ENCODE assay signal across 18 cellular contexts in the genomic region with DNA sequence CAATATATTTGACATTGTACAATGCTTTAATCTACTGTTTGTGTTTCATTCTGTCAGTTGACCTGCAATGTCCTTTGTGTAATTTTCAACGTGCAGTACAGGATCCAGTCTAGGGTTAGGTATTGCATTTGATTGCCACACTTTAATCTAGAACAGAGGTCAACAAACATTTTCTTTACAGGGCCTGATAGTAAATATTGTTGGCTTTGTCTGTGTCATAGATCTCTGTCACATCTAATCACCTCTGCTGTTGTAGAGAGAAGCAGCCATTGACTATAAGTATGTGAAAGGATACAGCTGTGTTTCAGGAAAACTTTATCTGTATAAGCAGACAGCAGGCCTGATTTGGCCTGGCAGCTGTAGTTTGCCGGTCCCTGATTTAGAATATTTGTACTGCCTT. TPM values are rescaled to one million over a fixed set of nuclear protein-coding genes. Genes with fewer than 3 reads are reported as not detected.
DNase-seq lines count a peak whose midpoint lies in the region; ATAC-seq, FAIRE-seq and TF ChIP-seq lines count a peak whose summit lies in the region.
"Had no signal": no experiment of that assay in that cellular context is flagged by ENCODE, and none has a peak within 500 bp of the region (broad histone marks: within the 10 kb centered on the region; RNA-seq: fewer than 3 reads in every experiment).

No MANE protein-coding gene starts in this region.

- no peak for TF ChIP-seq RAD21 in K562 (CRISPR knock-in tag; conservative IDR thresholded peaks at IDR 0.05 in 1 of 2, IDR thresholded peaks at IDR 0.05 in 1 of 2)
- peak; percentile 35 to 45 for TF ChIP-seq RAD21 in liver (IDR thresholded peaks at IDR 0.05)

- H3K27ac ChIP-seq in cardiac muscle cell = peak overlapping the region; percentile 74
- no peak overlapping the region for H3K27ac ChIP-seq in heart right ventricle
- H3K27ac ChIP-seq in K562 (ENCODE audit: extremely low read depth, low read depth, low read length) = no peak overlapping the region
- peak overlapping the region; percentile 54 to 71 for H3K27ac ChIP-seq in liver (ENCODE audit: low read depth in 1 of 2, low read length in 2 of 2)
- H3K27ac ChIP-seq in uterus = no peak overlapping the region
- H3K27ac ChIP-seq: KMS-11 had no signal

- no TSS peak for BruUV-seq in K562 (replicated peaks; lab: Mats Ljungman, UMichigan)

- H3K4me3 ChIP-seq in cardiac muscle cell (no peak overlapping the region), heart right ventricle (no peak overlapping the region), K562 (no peak overlapping the region), liver (ENCODE audit: low read depth in 1 of 3, low read length in 3 of 3) (no peak overlapping the region), uterus (no peak overlapping the region)
- H3K4me3 ChIP-seq: MG63 had no signal

- no peak overlapping the region for H2AFZ ChIP-seq in K562 (ENCODE audit: low read depth, low read length)

- H3K4me1 ChIP-seq in cardiac muscle cell (ENCODE audit: low read depth) = peaks cover 12% of the 10 kb centered on the region
- peaks cover 0 to 17% (median 11%) of the 10 kb centered on the region in 9 donors for H3K4me1 ChIP-seq in heart right ventricle
- H3K4me1 ChIP-seq in K562 (replicated peaks in 1 of 2; ENCODE audit: control insufficient read depth in 2 of 2, insufficient read depth in 2 of 2, low read length in 2 of 2) = no peaks in the 10 kb centered on the region
- H3K4me1 ChIP-seq in liver (ENCODE audit: control insufficient read depth in 4 of 4, insufficient read depth in 4 of 4, low read length in 3 of 4) = peaks cover 5 to 30% (median 15%) of the 10 kb centered on the region in 4 donors
- no peaks in the 10 kb centered on the region for H3K4me1 ChIP-seq in uterus

- no peak for FAIRE-seq in K562 (lab: Jason Lieb, UNC)
- FAIRE-seq: GM12892 had no signal

- H3K27me3 Mint-ChIP-seq in type B pancreatic cell = no peaks in the 10 kb centered on the region
- H3K27me3 Mint-ChIP-seq in natural killer cell treated with Interleukin-12 subunit alpha and Interleukin-12 subunit beta and Interleukin-15 and Interleukin-18, amount 100 ng/mL, for 72 hours = no peaks in the 10 kb centered on the region

- no peak for TF ChIP-seq CTCF in cardiac muscle cell (IDR thresholded peaks at IDR 0.05; ENCODE audit: low read depth, low read length)
- no peak for TF ChIP-seq CTCF in heart right ventricle (IDR thresholded peaks at IDR 0.05)
- TF ChIP-seq CTCF in K562 (IDR thresholded peaks at IDR 0.05 in 2 of 3, conservative IDR thresholded peaks at IDR 0.05 in 1 of 3; ENCODE audit: insufficient read depth in 2 of 3, low read depth in 1 of 3, low read length in 3 of 3) = no peak
- no peak for TF ChIP-seq CTCF in liver (IDR thresholded peaks at IDR 0.05; ENCODE audit: low read depth, low read length, missing input control)
- no peak for TF ChIP-seq CTCF in type B pancreatic cell (conservative IDR thresholded peaks at IDR 0.05)
- TF ChIP-seq CTCF in uterus (IDR thresholded peaks at IDR 0.05) = no peak

- POLR2A ChIA-PET in K562 (lab: Yijun Ruan, JAX) = interaction anchor here (1.0 kb wide), 1 partner anchor 109 kb away, joined by 3 read pairs; no protein-coding TSS in a partner anchor

- H3K27me3 ChIP-seq in cardiac muscle cell (no peaks in the 10 kb centered on the region), heart right ventricle (no peaks in the 10 kb centered on the region), K562 (ENCODE audit: control insufficient read depth in 2 of 2, insufficient read depth in 2 of 2, low read length in 2 of 2) (no peaks in the 10 kb centered on the region), liver (ENCODE audit: control insufficient read depth in 4 of 4, insufficient read depth in 4 of 4, low read length in 3 of 4) (no peaks in the 10 kb centered on the region), uterus (no peaks in the 10 kb centered on the region)
- H3K27me3 ChIP-seq: MG63 had no signal

- intact Hi-C loops in heart right ventricle (cut with DNase I) (no loop called here), K562 (cut with micrococcal nuclease) (no loop called here), uterus (cut with DNase I; ENCODE audit: low total_unique reads) (no loop called here)

- H3K9me3 Mint-ChIP-seq in type B pancreatic cell = no peaks in the 10 kb centered on the region
- no peaks in the 10 kb centered on the region for H3K9me3 Mint-ChIP-seq in natural killer cell treated with Interleukin-12 subunit alpha and Interleukin-12 subunit beta and Interleukin-15 and Interleukin-18, amount 100 ng/mL, for 72 hours

- peaks cover 6% of the 10 kb centered on the region for H3K4me1 Mint-ChIP-seq in type B pancreatic cell (ENCODE audit: unreplicated experiment)
- H3K4me1 Mint-ChIP-seq in natural killer cell treated with Interleukin-12 subunit alpha and Interleukin-12 subunit beta and Interleukin-15 and Interleukin-18, amount 100 ng/mL, for 72 hours (ENCODE audit: low read depth in 2 of 2) = peaks cover 13 to 14% of the 10 kb centered on the region in 2 donors

- TF ChIP-seq EP300 in K562 (IDR thresholded peaks at IDR 0.05; ENCODE audit: low read length) = no peak

- DNase-seq in cardiac muscle cell (ENCODE audit: low read depth in 1 of 2, low spot score in 1 of 2) (peak in 1 of 2 donors; percentile 17), heart right ventricle (no peak), K562 (ENCODE audit: extremely low read depth in 1 of 4, low spot score in 3 of 4) (no peak), type B pancreatic cell (ENCODE audit: extremely low spot score, unreplicated experiment) (no peak), uterus (no peak)
- no peak for DNase-seq in activated CD4-positive, alpha-beta T cell treated with anti-CD3 and anti-CD28 coated beads for 4 hours
- no peak for DNase-seq in natural killer cell treated with Interleukin-12 subunit alpha and Interleukin-12 subunit beta and Interleukin-15 and Interleukin-18, amount 100 ng/mL, for 72 hours (ENCODE audit: low spot score)
- DNase-seq: C1 segment of cervical spinal cord, MG63, NCI-H1092, NCI-H146, NCI-H2081 treated with DMSO at 0.1 percent for 48 hours, NCI-H2227 treated with DMSO at 0.1 percent for 48 hours, NCI-H524 had no signal

- H4K20me1 ChIP-seq in K562 (replicated peaks; ENCODE audit: control insufficient read depth, insufficient read depth, low read length) = no peaks in the 10 kb centered on the region

- H3K4me2 ChIP-seq in K562 (ENCODE audit: insufficient read depth, low read length) = no peak overlapping the region
- H3K4me2 ChIP-seq: KMS-11 had no signal

- H3K9me1 ChIP-seq in K562 (ENCODE audit: control insufficient read depth, insufficient read depth, low read length) = no peaks in the 10 kb centered on the region

- H3K36me3 ChIP-seq in cardiac muscle cell (no peaks in the 10 kb centered on the region), heart right ventricle (no peaks in the 10 kb centered on the region), K562 (ENCODE audit: control insufficient read depth, insufficient read depth, low read length) (no peaks in the 10 kb centered on the region), liver (ENCODE audit: control insufficient read depth in 4 of 4, insufficient read depth in 3 of 4, low read depth in 1 of 4, low read length in 3 of 4) (no peaks in the 10 kb centered on the region), uterus (no peaks in the 10 kb centered on the region)
- H3K36me3 ChIP-seq: MG63 had no signal

- ATAC-seq in heart right ventricle (no peak), K562 (no peak)
- no peak for ATAC-seq in natural killer cell treated with Interleukin-12 subunit alpha and Interleukin-12 subunit beta and Interleukin-15 and Interleukin-18, amount 100 ng/mL, for 72 hours
- ATAC-seq: Panc1 had no signal

- CTCF ChIA-PET in K562 (lab: Yijun Ruan, JAX; ENCODE audit: low intra/inter-chr PET ratio) = no interaction called here

- no peaks in the 10 kb centered on the region for H3K79me2 ChIP-seq in K562 (ENCODE audit: control insufficient read depth, insufficient read depth, low read length)

- H3K4me3 Mint-ChIP-seq in type B pancreatic cell = no peak overlapping the region
- no peak overlapping the region for H3K4me3 Mint-ChIP-seq in natural killer cell treated with Interleukin-12 subunit alpha and Interleukin-12 subunit beta and Interleukin-15 and Interleukin-18, amount 100 ng/mL, for 72 hours

- 22% methylated on average over 2 of the region's 2 CpGs for WGBS in heart right ventricle, 2 donors
- 13% methylated on average over 2 of the region's 2 CpGs for WGBS in K562 (ENCODE audit: insufficient coverage, low coverage, missing lambda C conversion rate)
- WGBS in liver = 16% methylated on average over 2 of the region's 2 CpGs

- in situ Hi-C loops in K562 (cut with MboI) = no loop called here

- H3K27ac Mint-ChIP-seq in type B pancreatic cell = peak overlapping the region; percentile 66
- H3K27ac Mint-ChIP-seq in natural killer cell treated with Interleukin-12 subunit alpha and Interleukin-12 subunit beta and Interleukin-15 and Interleukin-18, amount 100 ng/mL, for 72 hours = no peak overlapping the region

- H3K9me3 ChIP-seq in cardiac muscle cell (ENCODE audit: low read depth) (no peaks in the 10 kb centered on the region), heart right ventricle (peaks cover 0 to 7% (median 0%) of the 10 kb centered on the region in 11 donors), K562 (replicated peaks; ENCODE audit: control insufficient read depth, insufficient read depth, low read depth, low read length) (no peaks in the 10 kb centered on the region), liver (ENCODE audit: control insufficient read depth in 4 of 4, low read length in 3 of 4) (no peaks in the 10 kb centered on the region), uterus (no peaks in the 10 kb centered on the region)
- H3K9me3 ChIP-seq: MG63 had no signal

- no peak for TF ChIP-seq POLR2A in K562 (conservative IDR thresholded peaks at IDR 0.05)
- TF ChIP-seq POLR2A in uterus (IDR thresholded peaks at IDR 0.05) = no peak

- no peaks in the 10 kb centered on the region for H3K36me3 Mint-ChIP-seq in type B pancreatic cell
- H3K36me3 Mint-ChIP-seq in natural killer cell treated with Interleukin-12 subunit alpha and Interleukin-12 subunit beta and Interleukin-15 and Interleukin-18, amount 100 ng/mL, for 72 hours = no peaks in the 10 kb centered on the region

- H3K9ac ChIP-seq in K562 (ENCODE audit: insufficient read depth in 1 of 2, low read depth in 2 of 2, low read length in 2 of 2) = no peak overlapping the region
- H3K9ac ChIP-seq in liver (ENCODE audit: low read depth in 1 of 2, low read length in 2 of 2) = peak overlapping the region in 1 of 2 donors; percentile 79
- H3K9ac ChIP-seq: KMS-11 had no signal

RNA-seq across cellular contexts. Expression of a gene that starts 39.3 kb away (rescaled TPM):
- 26.2 and 26.8 TPM in 2 replicates for total RNA-seq in cardiac muscle cell
- 12.0 and 13.6 TPM in 2 replicates for polyA plus RNA-seq in cardiac muscle cell
- total RNA-seq in heart right ventricle = 10 to 100 TPM; 30.9 to 44.0 (median 38.6) TPM
- polyA plus RNA-seq in heart right ventricle = 1 to 10 TPM; 4.6 to 8.3 TPM
- total RNA-seq in K562 (2011; cell fraction: chromatin; rRNA removed; ENCODE audit: low replicate concordance) = 38.2 and 41.0 TPM in 2 replicates
- 31.8 and 33.4 TPM in 2 replicates for total RNA-seq in K562 (2011; cell fraction: nucleolus; rRNA removed)
- 36.1 and 38.3 TPM in 2 replicates for total RNA-seq in K562 (2011; cell fraction: nucleoplasm; rRNA removed)
- total RNA-seq in K562 (2014; rRNA removed) = 5.7 and 6.7 TPM in 2 replicates
- total RNA-seq in K562 (2014; rRNA removed; fragmentation: Illumina TruSeq; extraction: Trizol) = 7.6 and 8.5 TPM in 2 replicates
- total RNA-seq in K562 (2015; rRNA removed; fragmentation: Illumina TruSeq; extraction: Trizol) = 8.5 and 9.1 TPM in 2 replicates
- 10.3 and 11.8 TPM in 2 replicates for total RNA-seq in K562 (2021)
- polyA plus RNA-seq in K562 (2011; rRNA removed) = 16.5 and 26.3 TPM in 2 replicates
- 12.0 and 24.0 TPM in 2 replicates for polyA plus RNA-seq in K562 (2011; cell fraction: cytosol; rRNA removed)
- polyA plus RNA-seq in K562 (2011; cell fraction: nucleus; rRNA removed) = 14.1 and 23.7 TPM in 2 replicates
- polyA plus RNA-seq in K562 (2012) = 9.1 and 9.8 TPM in 2 replicates
- polyA plus RNA-seq in K562 (2014; fragmentation: Illumina TruSeq; extraction: Trizol) = 10.2 and 10.6 TPM in 2 replicates
- polyA plus RNA-seq in K562 (2014; fragmentation: Nextera tagmentation; extraction: Ambion mirVana) = 1 to 10 TPM in 1 of 2 experiments, under 1 TPM in 1; 0.69 to 1.6 TPM
- 6.3 and 7.5 TPM in 2 replicates for polyA plus RNA-seq in K562 (2014; rRNA removed)
- polyA minus RNA-seq in K562 (2011; rRNA and poly(A)+ RNA removed) = 52.2 and 72.7 TPM in 2 replicates
- polyA minus RNA-seq in K562 (2011; cell fraction: cytosol; rRNA and poly(A)+ RNA removed) = 17.0 and 23.7 TPM in 2 replicates
- polyA minus RNA-seq in K562 (2011; cell fraction: nucleus; rRNA and poly(A)+ RNA removed) = 12.8 and 43.2 TPM in 2 replicates
- 100 to 1,000 TPM in 1 of 2 donors, 10 to 100 TPM in 1; 57.4 to 104 TPM for total RNA-seq in liver
- polyA plus RNA-seq in liver = 10 to 100 TPM in 1 of 2 donors, 1 to 10 TPM in 1; 8.4 to 34.6 TPM
- 36.9 and 43.9 TPM in 2 replicates for total RNA-seq in type B pancreatic cell (ENCODE audit: low replicate concordance)
- total RNA-seq in natural killer cell treated with Interleukin-12 subunit alpha and Interleukin-12 subunit beta and Interleukin-15 and Interleukin-18, amount 100 ng/mL, for 72 hours = 10 to 100 TPM; 15.7 to 16.5 TPM
- 10 to 100 TPM in 3 of 4 donors, 1 to 10 TPM in 1; 7.4 to 76.7 (median 21.2) TPM for total RNA-seq in uterus

Comparison
In these comparisons a context has a peak if more than half of its experiments do, and no peak if none do; other contexts are left out.
1. H3K27ac ChIP-seq: peak in cardiac muscle cell (single experiment) and liver (2 of 2); none in heart right ventricle (0 of 10), K562 (single experiment) and uterus (0 of 2).